Comparison of ENCODE assay signal across 12 cellular contexts in genomic region chr12:3728686-3729085, GRCh38. TPM values are rescaled to one million over a fixed set of nuclear protein-coding genes. Genes with fewer than 3 reads are reported as not detected.
DNase-seq lines count a peak whose midpoint lies in the region; ATAC-seq and TF ChIP-seq lines count a peak whose summit lies in the region.
"Had no signal": no experiment of that assay in that cellular context is flagged by ENCODE, and none has a peak within 500 bp of the region (broad histone marks: within the 10 kb centered on the region; RNA-seq: fewer than 3 reads in every experiment).

No MANE protein-coding gene starts in this region.

- peak; percentile 61 to 63 for ATAC-seq in activated T-cell treated with anti-CD3 and anti-CD28 coated beads, Interleukin-2, amount 50 U/mL, for 72 hours (replicated peaks in 1 of 2)
- ATAC-seq in HG03521 (IDR thresholded peaks at IDR 0.05; ENCODE audit: unreplicated experiment) = peak; percentile 34
- peak; percentile 83 for ATAC-seq in stimulated activated naive CD8-positive, alpha-beta T cell treated with anti-CD3 and anti-CD28 coated beads, Interleukin-15, amount 100 ng/mL, for 72 hours
- ATAC-seq: HCT116 had no signal

- H3K27me3 ChIP-seq in A673 (replicated peaks; ENCODE audit: insufficient read depth, low read depth, low read length, poor library complexity) = peaks cover 79% of the 10 kb centered on the region

- H3K4me1 Mint-ChIP-seq in activated T-cell treated with anti-CD3 and anti-CD28 coated beads, Interleukin-2, amount 50 U/mL, for 72 hours (ENCODE audit: low read depth) = peaks cover 47% of the 10 kb centered on the region
- peaks cover 46% of the 10 kb centered on the region for H3K4me1 Mint-ChIP-seq in activated T-helper 1 cell treated with anti-CD3 and anti-CD28 coated beads, Interleukin-12 subunit alpha, Interleukin-12 subunit beta, Interleukin-2, Interleukin-4 antibody, amounts not matched to agents 30 ng/mL and 10 ng/mL and 1 ng/mL, durations not matched to agents 14 hours and 24 hours and 36 hours (ENCODE audit: low read depth)
- peaks cover 38% of the 10 kb centered on the region for H3K4me1 Mint-ChIP-seq in stimulated activated naive CD8-positive, alpha-beta T cell treated with anti-CD3 and anti-CD28 coated beads, Interleukin-15, amount 100 ng/mL, for 72 hours

- H3K9me3 Mint-ChIP-seq in activated T-cell treated with anti-CD3 and anti-CD28 coated beads, Interleukin-2, amount 50 U/mL, for 72 hours = peaks cover 1 to 4% of the 10 kb centered on the region in 2 donors
- peaks cover 17% of the 10 kb centered on the region for H3K9me3 Mint-ChIP-seq in activated T-helper 1 cell treated with anti-CD3 and anti-CD28 coated beads, Interleukin-12 subunit alpha, Interleukin-12 subunit beta, Interleukin-2, Interleukin-4 antibody, amounts not matched to agents 30 ng/mL and 10 ng/mL and 1 ng/mL, durations not matched to agents 14 hours and 24 hours and 36 hours
- H3K9me3 Mint-ChIP-seq in stimulated activated naive CD8-positive, alpha-beta T cell treated with anti-CD3 and anti-CD28 coated beads, Interleukin-15, amount 100 ng/mL, for 72 hours = peaks cover 0 to 6% of the 10 kb centered on the region in 2 donors

- H3K4me3 ChIP-seq in A673 (ENCODE audit: low read depth, low read length, poor library complexity, severe bottlenecking) = no peak overlapping the region
- H3K4me3 ChIP-seq: cardiac muscle cell, mucosa of descending colon had no signal

- peak; percentile 44 to 51 for DNase-seq in activated T-cell treated with anti-CD3 and anti-CD28 coated beads, Interleukin-2, amount 50 U/mL, for 72 hours
- DNase-seq in activated T-cell treated with anti-CD3 and anti-CD28 coated beads, Interleukin-2, amount 50 U/mL, for 1 hour = no peak
- peak; percentile 31 for DNase-seq in activated T-helper 1 cell treated with anti-CD3 and anti-CD28 coated beads, Interleukin-12 subunit alpha, Interleukin-12 subunit beta, Interleukin-2, Interleukin-4 antibody, amounts not matched to agents 30 ng/mL and 10 ng/mL and 1 ng/mL, durations not matched to agents 14 hours and 24 hours and 36 hours (ENCODE audit: low spot score)
- DNase-seq in stimulated activated naive CD8-positive, alpha-beta T cell treated with anti-CD3 and anti-CD28 coated beads, Interleukin-15, amount 100 ng/mL, for 72 hours = peak in 1 of 2 donors; percentile 67
- no peak for DNase-seq in COR-L47 (lab: John Stamatoyannopoulos, UW)
- DNase-seq in effector CD4-positive, alpha-beta T cell = no peak
- no peak for DNase-seq in A673 (ENCODE audit: low spot score)
- DNase-seq: mucosa of descending colon had no signal

- no peaks in the 10 kb centered on the region for H3K4me1 ChIP-seq in A673 (ENCODE audit: insufficient read depth, low read length, poor library complexity, severe bottlenecking)

- peaks cover 10 to 18% of the 10 kb centered on the region in 2 donors for H3K36me3 Mint-ChIP-seq in activated T-cell treated with anti-CD3 and anti-CD28 coated beads, Interleukin-2, amount 50 U/mL, for 72 hours (ENCODE audit: insufficient read depth in 2 of 2)
- H3K36me3 Mint-ChIP-seq in activated T-helper 1 cell treated with anti-CD3 and anti-CD28 coated beads, Interleukin-12 subunit alpha, Interleukin-12 subunit beta, Interleukin-2, Interleukin-4 antibody, amounts not matched to agents 30 ng/mL and 10 ng/mL and 1 ng/mL, durations not matched to agents 14 hours and 24 hours and 36 hours (ENCODE audit: low read depth) = peaks cover 56% of the 10 kb centered on the region

- H3K9me3 ChIP-seq in A673 (ENCODE audit: low read depth, low read length, poor library complexity, severe bottlenecking) = no peaks in the 10 kb centered on the region
- H3K9me3 ChIP-seq: mucosa of descending colon had no signal

- intact Hi-C loops in activated T-helper 1 cell treated with anti-CD3 and anti-CD28 coated beads, Interleukin-12 subunit alpha, Interleukin-12 subunit beta, Interleukin-2, Interleukin-4 antibody, amounts not matched to agents 30 ng/mL and 10 ng/mL and 1 ng/mL, durations not matched to agents 14 hours and 24 hours and 36 hours (cut with micrococcal nuclease) = loop anchor here (1.0 to 10.0 kb wide), 6 partner anchors 16 to 806 kb away; partner anchors contain the start of genes CCND2, PARP11 and RAD51AP1
- intact Hi-C loops in A673 (cut with micrococcal nuclease; ENCODE audit: unreplicated experiment) = no loop called here

- no peaks in the 10 kb centered on the region for H3K36me3 ChIP-seq in A673 (ENCODE audit: insufficient read depth, low read length, poor library complexity, severe bottlenecking)
- H3K36me3 ChIP-seq: cardiac muscle cell had no signal

- peak overlapping the region; percentile 59 to 77 for H3K4me3 Mint-ChIP-seq in activated T-cell treated with anti-CD3 and anti-CD28 coated beads, Interleukin-2, amount 50 U/mL, for 72 hours
- H3K4me3 Mint-ChIP-seq in activated T-helper 1 cell treated with anti-CD3 and anti-CD28 coated beads, Interleukin-12 subunit alpha, Interleukin-12 subunit beta, Interleukin-2, Interleukin-4 antibody, amounts not matched to agents 30 ng/mL and 10 ng/mL and 1 ng/mL, durations not matched to agents 14 hours and 24 hours and 36 hours = peak overlapping the region; percentile 4
- H3K4me3 Mint-ChIP-seq in stimulated activated naive CD8-positive, alpha-beta T cell treated with anti-CD3 and anti-CD28 coated beads, Interleukin-15, amount 100 ng/mL, for 72 hours = peak overlapping the region; percentile 6 to 36

- no peak overlapping the region for H3K27ac ChIP-seq in A673 (ENCODE audit: low read depth, low read length, poor library complexity, severe bottlenecking)
- H3K27ac ChIP-seq: cardiac muscle cell had no signal

- TF ChIP-seq CTCF in A673 (conservative IDR thresholded peaks at IDR 0.05; ENCODE audit: low read depth, low read length) = no peak

- POLR2A ChIA-PET in A673 (lab: Charles Lee; ENCODE audit: low non-redundant PET) = no interaction called here

- H3K27me3 Mint-ChIP-seq in activated T-cell treated with anti-CD3 and anti-CD28 coated beads, Interleukin-2, amount 50 U/mL, for 72 hours (ENCODE audit: low read depth) = no peaks in the 10 kb centered on the region
- no peaks in the 10 kb centered on the region for H3K27me3 Mint-ChIP-seq in activated T-helper 1 cell treated with anti-CD3 and anti-CD28 coated beads, Interleukin-12 subunit alpha, Interleukin-12 subunit beta, Interleukin-2, Interleukin-4 antibody, amounts not matched to agents 30 ng/mL and 10 ng/mL and 1 ng/mL, durations not matched to agents 14 hours and 24 hours and 36 hours (ENCODE audit: insufficient read depth)
- H3K27me3 Mint-ChIP-seq in stimulated activated naive CD8-positive, alpha-beta T cell treated with anti-CD3 and anti-CD28 coated beads, Interleukin-15, amount 100 ng/mL, for 72 hours = no peaks in the 10 kb centered on the region

- BruUV-seq in A673 (replicated peaks; lab: Mats Ljungman, UMichigan) = no TSS peak

- peak overlapping the region; percentile 63 for H3K27ac Mint-ChIP-seq in activated T-cell treated with anti-CD3 and anti-CD28 coated beads, Interleukin-2, amount 50 U/mL, for 72 hours
- H3K27ac Mint-ChIP-seq in activated T-helper 1 cell treated with anti-CD3 and anti-CD28 coated beads, Interleukin-12 subunit alpha, Interleukin-12 subunit beta, Interleukin-2, Interleukin-4 antibody, amounts not matched to agents 30 ng/mL and 10 ng/mL and 1 ng/mL, durations not matched to agents 14 hours and 24 hours and 36 hours = peak overlapping the region; percentile 95
- H3K27ac Mint-ChIP-seq in stimulated activated naive CD8-positive, alpha-beta T cell treated with anti-CD3 and anti-CD28 coated beads, Interleukin-15, amount 100 ng/mL, for 72 hours = peak overlapping the region; percentile 68 to 87

- CTCF ChIA-PET in A673 (lab: Charles Lee) = no interaction called here

RNA-seq across cellular contexts. Expression of gene CRACR2A, which starts 24.2 kb away (rescaled TPM):
- 10 to 100 TPM; 20.0 to 25.5 TPM for total RNA-seq in activated T-cell treated with anti-CD3 and anti-CD28 coated beads, Interleukin-2, amount 50 U/mL, for 72 hours
- total RNA-seq in activated T-helper 1 cell treated with anti-CD3 and anti-CD28 coated beads, Interleukin-12 subunit alpha, Interleukin-12 subunit beta, Interleukin-2, Interleukin-4 antibody, amounts not matched to agents 30 ng/mL and 10 ng/mL and 1 ng/mL, durations not matched to agents 14 hours and 24 hours and 36 hours = 28.0 and 30.0 TPM in 2 replicates
- total RNA-seq in A673 (2021) = 0.13 TPM in 1 of 2 replicates, not detected in the other
- total RNA-seq: M059J had no signal

Comparison
In these comparisons a context has a peak if more than half of its experiments do, and no peak if none do; other contexts are left out.
1. DNase-seq: peak in activated T-cell treated with anti-CD3 and anti-CD28 coated beads, Interleukin-2, amount 50 U/mL, for 72 hours (2 of 2) and activated T-helper 1 cell treated with anti-CD3 and anti-CD28 coated beads, Interleukin-12 subunit alpha, Interleukin-12 subunit beta, Interleukin-2, Interleukin-4 antibody, amounts not matched to agents 30 ng/mL and 10 ng/mL and 1 ng/mL, durations not matched to agents 14 hours and 24 hours and 36 hours (single experiment); none in activated T-cell treated with anti-CD3 and anti-CD28 coated beads, Interleukin-2, amount 50 U/mL, for 1 hour (single experiment), COR-L47 (single experiment), effector CD4-positive, alpha-beta T cell (single experiment) and A673 (single experiment).
2. H3K4me3 Mint-ChIP-seq: peak in every context shown above with its lines; median percentile 68 in activated T-cell treated with anti-CD3 and anti-CD28 coated beads, Interleukin-2, amount 50 U/mL, for 72 hours; 21 in stimulated activated naive CD8-positive, alpha-beta T cell treated with anti-CD3 and anti-CD28 coated beads, Interleukin-15, amount 100 ng/mL, for 72 hours; 4 in activated T-helper 1 cell treated with anti-CD3 and anti-CD28 coated beads, Interleukin-12 subunit alpha, Interleukin-12 subunit beta, Interleukin-2, Interleukin-4 antibody, amounts not matched to agents 30 ng/mL and 10 ng/mL and 1 ng/mL, durations not matched to agents 14 hours and 24 hours and 36 hours.
3. RNA of gene CRACR2A, which starts 24.2 kb away (total RNA-seq): 28.0 to 30.0 TPM in activated T-helper 1 cell treated with anti-CD3 and anti-CD28 coated beads, Interleukin-12 subunit alpha, Interleukin-12 subunit beta, Interleukin-2, Interleukin-4 antibody, amounts not matched to agents 30 ng/mL and 10 ng/mL and 1 ng/mL, durations not matched to agents 14 hours and 24 hours and 36 hours and 20.0 to 25.5 TPM in activated T-cell treated with anti-CD3 and anti-CD28 coated beads, Interleukin-2, amount 50 U/mL, for 72 hours; 0.13 TPM in A673; every median in the first group is over 10 times any median in the second.
4. Peak in every context shown above with its lines, with median percentiles within 50 percentile points of each other: ATAC-seq and H3K27ac Mint-ChIP-seq.